24 cellular contexts compared by ENCODE assay signal in genomic region chr6:128500017-128500416, GRCh38. TPM values are rescaled to one million over a fixed set of nuclear protein-coding genes. Genes with fewer than 3 reads are reported as not detected.
DNase-seq lines count a peak whose midpoint lies in the region; ATAC-seq, FAIRE-seq and TF ChIP-seq lines count a peak whose summit lies in the region.
"Had no signal": no experiment of that assay in that cellular context is flagged by ENCODE, and none has a peak within 500 bp of the region (broad histone marks: within the 10 kb centered on the region; RNA-seq: fewer than 3 reads in every experiment).

No MANE protein-coding gene starts in this region.

- no peak overlapping the region for H2BK15ac ChIP-seq in IMR-90 (ENCODE audit: low read depth, low read length)

- no peak overlapping the region for H3K14ac ChIP-seq in IMR-90 (replicated peaks; ENCODE audit: low read depth, low read length)

- intact Hi-C loops in IMR-90 (cut with micrococcal nuclease) = no loop called here
- intact Hi-C loops in HepG2 (cut with micrococcal nuclease; ENCODE audit: unreplicated experiment) = no loop called here

- no peak overlapping the region for H3K4me3 Mint-ChIP-seq in chondrocyte (ENCODE audit: unreplicated experiment)
- H3K4me3 Mint-ChIP-seq: activated naive CD4-positive, alpha-beta T cell treated with anti-CD3 and anti-CD28 coated beads for 36 hours; CD8-positive, alpha-beta memory T cell; natural killer cell had no signal

- H2AFZ ChIP-seq in IMR-90 (replicated peaks; ENCODE audit: low read length, poor library complexity) (no peak overlapping the region), HepG2 (ENCODE audit: low read length) (no peak overlapping the region)

- no peak for TF ChIP-seq POLR2A in A549 (IDR thresholded peaks at IDR 0.05; ENCODE audit: low read length)
- no peak for TF ChIP-seq POLR2A in IMR-90 (IDR thresholded peaks at IDR 0.05; ENCODE audit: low read depth, low read length)
- TF ChIP-seq POLR2A in HepG2 (IDR thresholded peaks at IDR 0.05; ENCODE audit: insufficient read depth in 1 of 2, low read depth in 2 of 2, low read length in 2 of 2) = no peak

- H4K91ac ChIP-seq in IMR-90 (ENCODE audit: insufficient read depth, low read depth, low read length) = no peak overlapping the region

- no peak overlapping the region for H2AK9ac ChIP-seq in IMR-90 (replicated peaks; ENCODE audit: low read depth, low read length, poor library complexity)

- H3K36me3 Mint-ChIP-seq in chondrocyte (ENCODE audit: low read depth) = no peaks in the 10 kb centered on the region
- H3K36me3 Mint-ChIP-seq: CD8-positive, alpha-beta memory T cell; natural killer cell had no signal

- POLR2A ChIA-PET in A549 (lab: Yijun Ruan, JAX) = no interaction called here
- POLR2A ChIA-PET in IMR-90 (lab: Charles Lee; ENCODE audit: unreplicated experiment) = no interaction called here
- POLR2A ChIA-PET in HepG2 (lab: Yijun Ruan, JAX) = interaction anchor here (0.8 to 5.3 kb wide), 7 partner anchors 9 to 1233 kb away, joined by 3 to 63 read pairs (median 5); partner anchors contain the start of genes PTPRK and RNF146

- H3K4me1 ChIP-seq in A549 = peaks cover 71% of the 10 kb centered on the region
- peaks cover 12% of the 10 kb centered on the region for H3K4me1 ChIP-seq in IMR-90 (ENCODE audit: control insufficient read depth, insufficient read depth, low read length)
- H3K4me1 ChIP-seq in HepG2 (ENCODE audit: insufficient read depth, low read length) = peaks cover 100% of the 10 kb centered on the region
- H3K4me1 ChIP-seq: prostate gland had no signal

- H2BK120ac ChIP-seq in IMR-90 (ENCODE audit: low read depth, low read length) = no peak overlapping the region

- no peaks in the 10 kb centered on the region for H3K27me3 Mint-ChIP-seq in chondrocyte (ENCODE audit: low read depth)

- TF ChIP-seq EP300 in A549 (IDR thresholded peaks at IDR 0.05) = no peak
- no peak; a peak in 1 of 4 replicates for TF ChIP-seq EP300 in HepG2 (IDR thresholded peaks at IDR 0.05; ENCODE audit: low read depth in 2 of 2, low read length in 2 of 2)
- no peak for TF ChIP-seq EP300 in HepG2 (CRISPR knock-in tag; IDR thresholded peaks at IDR 0.05; ENCODE audit: borderline replicate concordance)

- dilution Hi-C loops in IMR-90 (cut with HindIII; ENCODE audit: low sequenced_read_pairs, unreplicated experiment) = no loop called here

- no peak overlapping the region for H2BK20ac ChIP-seq in IMR-90 (ENCODE audit: low read depth, low read length)

- no peak overlapping the region for H3K56ac ChIP-seq in IMR-90 (ENCODE audit: extremely low read depth, insufficient read depth, low read length)

- H3K27ac Mint-ChIP-seq in chondrocyte (ENCODE audit: unreplicated experiment) = peak overlapping the region; percentile 82
- H3K27ac Mint-ChIP-seq: activated naive CD4-positive, alpha-beta T cell treated with anti-CD3 and anti-CD28 coated beads for 36 hours; CD8-positive, alpha-beta memory T cell; natural killer cell had no signal

- no peaks in the 10 kb centered on the region for H3K27me3 ChIP-seq in IMR-90 (ENCODE audit: control insufficient read depth, insufficient read depth, low read length)
- no peaks in the 10 kb centered on the region for H3K27me3 ChIP-seq in HepG2 (ENCODE audit: control insufficient read depth in 1 of 2, insufficient read depth in 2 of 2, low read length in 2 of 2)
- H3K27me3 ChIP-seq: brain microvascular endothelial cell had no signal

- no peaks in the 10 kb centered on the region for H3K9me3 Mint-ChIP-seq in chondrocyte (ENCODE audit: low read depth)
- H3K9me3 Mint-ChIP-seq: activated naive CD4-positive, alpha-beta T cell treated with anti-CD3 and anti-CD28 coated beads for 36 hours; CD8-positive, alpha-beta memory T cell; natural killer cell had no signal

- peaks cover 45 to 55% of the 10 kb centered on the region in 2 experiments for H3K79me1 ChIP-seq in IMR-90 (ENCODE audit: low read depth in 1 of 2, low read length in 2 of 2)

- H4K20me1 ChIP-seq in IMR-90 (ENCODE audit: insufficient read depth, low read length) (peaks cover 55% of the 10 kb centered on the region; the same call in 1 of the 2 replicates), HepG2 (ENCODE audit: insufficient read depth, low read length) (no peaks in the 10 kb centered on the region)

- H3K18ac ChIP-seq in IMR-90 (ENCODE audit: low read depth, low read length) = no peak overlapping the region

- DNase-seq in A549 (ENCODE audit: low read depth in 1 of 2, low spot score in 1 of 2) (peak in 1 of 2 experiments; percentile 45), IMR-90 (peak; percentile 24), chondrocyte (ENCODE audit: low spot score) (no peak), HepG2 (ENCODE audit: low spot score) (peak; percentile 41), H4 (ENCODE audit: low spot score) (no peak), amniotic stem cell (lab: John Stamatoyannopoulos, UW) (no peak), NCI-H2227 (lab: John Stamatoyannopoulos, UW; ENCODE audit: unreplicated experiment) (no peak), D721Med (ENCODE audit: insufficient read length, low spot score) (no peak)
- DNase-seq: activated CD4-positive, alpha-beta T cell treated with anti-CD3 and anti-CD28 coated beads for 48 hours; activated naive CD4-positive, alpha-beta T cell treated with anti-CD3 and anti-CD28 coated beads for 36 hours; brain microvascular endothelial cell; CD8-positive, alpha-beta memory T cell; hypothalamus; Karpas-422; left ventricle myocardium inferior; natural killer cell; NCI-H1417 treated with DMSO at 0.1 percent for 48 hours; NCI-H446; stimulated activated CD4-positive, alpha-beta T cell treated with anti-CD3 and anti-CD28 coated beads, Interleukin-15, amount 100 ng/mL, for 24 hours; stimulated activated naive CD8-positive, alpha-beta T cell treated with anti-CD3 and anti-CD28 coated beads, Interleukin-15, Interleukin-2, amounts not matched to agents 100 U/mL and 50 U/mL, for 24 hours; T-helper 9 cell had no signal

- no peak for TF ChIP-seq CTCF in A549 (IDR thresholded peaks at IDR 0.05)
- TF ChIP-seq CTCF in IMR-90 (conservative IDR thresholded peaks at IDR 0.05; ENCODE audit: low read depth, low read length) = no peak
- TF ChIP-seq CTCF in chondrocyte (IDR thresholded peaks at IDR 0.05) = no peak
- no peak for TF ChIP-seq CTCF in HepG2 (CRISPR knock-in tag; IDR thresholded peaks at IDR 0.05)
- no peak for TF ChIP-seq CTCF in D721Med (IDR thresholded peaks at IDR 0.05; ENCODE audit: insufficient read depth, missing control alignments)

- no peak overlapping the region for H3K23ac ChIP-seq in IMR-90 (ENCODE audit: low read depth, low read length)

- peaks cover 98% of the 10 kb centered on the region for H3K79me2 ChIP-seq in HepG2 (ENCODE audit: insufficient read depth, low read length)

- FAIRE-seq in A549 (lab: Jason Lieb, UNC) = no peak
- no peak for FAIRE-seq in HepG2 (lab: Jason Lieb, UNC)
- FAIRE-seq in D721Med (lab: Jason Lieb, UNC) = no peak
- FAIRE-seq: GM12878 had no signal

- TF ChIP-seq RAD21 in A549 (conservative IDR thresholded peaks at IDR 0.05 in 1 of 2, IDR thresholded peaks at IDR 0.05 in 1 of 2) (no peak), IMR-90 (IDR thresholded peaks at IDR 0.05; ENCODE audit: low read length) (no peak), HepG2 (CRISPR knock-in tag; IDR thresholded peaks at IDR 0.05) (no peak)

- no peak overlapping the region for H4K8ac ChIP-seq in IMR-90 (ENCODE audit: low read depth in 2 of 2, low read length in 2 of 2)

- ATAC-seq in A549 = peak; percentile 56 to 69; a peak in 5 of 6 replicates
- no peak for ATAC-seq in IMR-90 (ENCODE audit: low read depth)
- no peak for ATAC-seq in HepG2
- ATAC-seq: GM12878; natural killer cell; stimulated activated naive CD8-positive, alpha-beta T cell treated with anti-CD3 and anti-CD28 coated beads, Interleukin-15, Interleukin-2, amounts not matched to agents 100 U/mL and 50 U/mL, for 24 hours had no signal

- no TSS peak for BruUV-seq in IMR-90 (replicated peaks; lab: Mats Ljungman, UMichigan)
- BruUV-seq in HepG2 (replicated peaks; lab: Mats Ljungman, UMichigan) = no TSS peak

- H3K4me1 Mint-ChIP-seq in chondrocyte (ENCODE audit: low read depth) = peaks cover 65% of the 10 kb centered on the region
- H3K4me1 Mint-ChIP-seq: CD8-positive, alpha-beta memory T cell; natural killer cell had no signal

- no peak overlapping the region for H3K4me3 ChIP-seq in A549
- H3K4me3 ChIP-seq in IMR-90 (ENCODE audit: insufficient read depth, low read depth, low read length) = no peak overlapping the region
- no peak overlapping the region; a peak in 1 of 6 replicates for H3K4me3 ChIP-seq in HepG2 (replicated peaks in 1 of 3; ENCODE audit: insufficient read depth in 1 of 3, low read depth in 2 of 3, low read length in 3 of 3)
- H3K4me3 ChIP-seq: GM12878, left ventricle myocardium inferior, prostate gland had no signal

- in situ Hi-C loops in IMR-90 (cut with MboI; ENCODE audit: low sequenced_read_pairs) (loop anchor here (10.0 kb wide), 1 partner anchor 155 kb away; no protein-coding TSS in a partner anchor), HepG2 (cut with HindIII; ENCODE audit: extremely low pct_ligation_motif_present, low pct_unique_long_range_greater_than_20kb) (no loop called here)

- H3K4me2 ChIP-seq in A549 (peak overlapping the region; percentile 73), IMR-90 (ENCODE audit: low read depth, low read length) (no peak overlapping the region), HepG2 (ENCODE audit: low read depth, low read length) (peak overlapping the region; percentile 68)

- H3K9me3 ChIP-seq in A549 (no peaks in the 10 kb centered on the region), IMR-90 (ENCODE audit: control insufficient read depth, insufficient read depth, low read length) (no peaks in the 10 kb centered on the region), HepG2 (ENCODE audit: low read length) (no peaks in the 10 kb centered on the region)
- H3K9me3 ChIP-seq: left ventricle myocardium inferior, prostate gland had no signal

- H2AK5ac ChIP-seq in IMR-90 (ENCODE audit: low read depth, low read length) = no peak overlapping the region

- H4K5ac ChIP-seq in IMR-90 (ENCODE audit: low read depth, low read length) = no peak overlapping the region

- no peak overlapping the region for H3K4ac ChIP-seq in IMR-90 (ENCODE audit: low read depth, low read length)

- H3K9me1 ChIP-seq in IMR-90 (ENCODE audit: insufficient read depth, low read length) = peaks cover 16% of the 10 kb centered on the region

- no peak overlapping the region for H2BK5ac ChIP-seq in IMR-90 (ENCODE audit: low read depth, low read length, poor library complexity, severe bottlenecking)

- H3K27ac ChIP-seq in A549 (peak overlapping the region; percentile 60 to 74), IMR-90 (ENCODE audit: insufficient read depth, low read length) (no peak overlapping the region), HepG2 (ENCODE audit: extremely low read length, insufficient read depth, low read length) (peak overlapping the region; percentile 91)
- H3K27ac ChIP-seq: brain microvascular endothelial cell, left ventricle myocardium inferior, prostate gland had no signal

- H3K36me3 ChIP-seq in IMR-90 (ENCODE audit: control insufficient read depth, insufficient read depth, low read length) (peaks cover 4% of the 10 kb centered on the region; the same call in 1 of the 2 replicates), HepG2 (replicated peaks in 1 of 2; ENCODE audit: control insufficient read depth in 1 of 2, insufficient read depth in 2 of 2, low read length in 2 of 2) (no peaks in the 10 kb centered on the region; a peak in 2 of 5 replicates)
- H3K36me3 ChIP-seq: brain microvascular endothelial cell, left ventricle myocardium inferior, prostate gland had no signal

- H3K9ac ChIP-seq in IMR-90 (ENCODE audit: low read depth, low read length) (no peak overlapping the region), HepG2 (ENCODE audit: insufficient read depth, low read depth, low read length) (peak overlapping the region; percentile 65; the same call in 1 of the 2 replicates)

- CTCF ChIA-PET in A549 (lab: Yijun Ruan, JAX) = interaction anchor here (1.5 kb wide), 1 partner anchor 20 kb away, joined by 3 read pairs; the partner anchor contains the start of gene PTPRK
- CTCF ChIA-PET in IMR-90 (lab: Yijun Ruan, JAX) = no interaction called here
- CTCF ChIA-PET in HepG2 (lab: Yijun Ruan, JAX; ENCODE audit: low intra/inter-chr PET ratio, low total read pairs) = no interaction called here

RNA-seq across cellular contexts. Expression of gene PTPRK, which starts 20.4 kb away (rescaled TPM):
- 16.1 and 33.9 TPM in 2 replicates for polyA plus RNA-seq in A549 (2011; rRNA removed)
- 3.6 and 3.9 TPM in 2 replicates for polyA plus RNA-seq in A549 (2012; cell fraction: cytosol; rRNA removed)
- polyA plus RNA-seq in A549 (2012; cell fraction: nucleus; rRNA removed) = 7.0 and 8.8 TPM in 2 replicates
- 11.1 to 15.2 TPM (median 14.4 TPM) in 3 replicates for polyA plus RNA-seq in A549 (2017; fragmentation: RNase III; extraction: RNeasy Plus Mini Kit Qiagen cat#74134 plus additional on column Dnase treatment)
- polyA minus RNA-seq in A549 (2011; rRNA and poly(A)+ RNA removed) = 42.1 and 47.4 TPM in 2 replicates
- 66.1 and 80.8 TPM in 2 replicates for total RNA-seq in IMR-90 (2012; rRNA removed)
- 14.1 and 18.0 TPM in 2 replicates for polyA plus RNA-seq in IMR-90 (2012; rRNA removed)
- polyA plus RNA-seq in IMR-90 (2012; cell fraction: cytosol; rRNA removed) = 7.3 and 16.2 TPM in 2 replicates
- 3.5 and 12.9 TPM in 2 replicates for polyA plus RNA-seq in IMR-90 (2012; cell fraction: nucleus; rRNA removed; ENCODE audit: low replicate concordance)
- total RNA-seq in chondrocyte = 63.3 to 69.9 TPM (median 67.0 TPM) in 3 replicates
- 52.4 and 98.3 TPM in 2 replicates for total RNA-seq in HepG2 (2016; rRNA removed; fragmentation: Illumina TruSeq; extraction: Trizol)
- 29.7 and 32.9 TPM in 2 replicates for total RNA-seq in HepG2 (2016; cell fraction: cytosol; rRNA removed; fragmentation: Illumina TruSeq; extraction: Trizol; ENCODE audit: low read depth)
- total RNA-seq in HepG2 (2016; cell fraction: insoluble cytoplasmic fraction; rRNA removed; fragmentation: Illumina TruSeq; extraction: Trizol) = 47.0 and 86.4 TPM in 2 replicates
- 36.9 and 39.5 TPM in 2 replicates for total RNA-seq in HepG2 (2016; cell fraction: membrane; rRNA removed; fragmentation: Illumina TruSeq; extraction: Trizol)
- 243 and 259 TPM in 2 replicates for total RNA-seq in HepG2 (2016; cell fraction: nucleus; rRNA removed; fragmentation: Illumina TruSeq; extraction: Trizol)
- 40.0 and 43.6 TPM in 2 replicates for polyA plus RNA-seq in HepG2 (2011; rRNA removed)
- 26.4 and 36.1 TPM in 2 replicates for polyA plus RNA-seq in HepG2 (2011; cell fraction: cytosol; rRNA removed)
- 57.3 and 62.4 TPM in 2 replicates for polyA plus RNA-seq in HepG2 (2011; cell fraction: nucleus; rRNA removed)
- 74.2 and 81.5 TPM in 2 replicates for polyA plus RNA-seq in HepG2 (2012)
- polyA plus RNA-seq in HepG2 (2016; cell fraction: cytosol; fragmentation: Illumina TruSeq; extraction: Trizol; ENCODE audit: low read depth) = 14.1 and 16.7 TPM in 2 replicates
- 36.4 and 38.2 TPM in 2 replicates for polyA plus RNA-seq in HepG2 (2016; cell fraction: insoluble cytoplasmic fraction; fragmentation: Illumina TruSeq; extraction: Trizol; ENCODE audit: low read depth)
- polyA plus RNA-seq in HepG2 (2016; cell fraction: membrane; fragmentation: Illumina TruSeq; extraction: Trizol; ENCODE audit: low read depth) = 17.6 and 19.0 TPM in 2 replicates
- 68.4 and 81.3 TPM in 2 replicates for polyA plus RNA-seq in HepG2 (2016; cell fraction: nucleus; fragmentation: Illumina TruSeq; extraction: Trizol; ENCODE audit: insufficient read depth, low read depth)
- 19.5 and 154 TPM in 2 replicates for polyA minus RNA-seq in HepG2 (2011; rRNA and poly(A)+ RNA removed; ENCODE audit: low replicate concordance)
- polyA minus RNA-seq in HepG2 (2011; cell fraction: cytosol; rRNA and poly(A)+ RNA removed) = 69.6 and 97.5 TPM in 2 replicates
- 726 and 816 TPM in 2 replicates for polyA minus RNA-seq in HepG2 (2011; cell fraction: nucleus; rRNA and poly(A)+ RNA removed)
- 20.7 and 24.4 TPM in 2 replicates for total RNA-seq in H4 (2014; rRNA removed; shearing (Covaris generic))
- total RNA-seq: G401 had no signal

Comparison
In these comparisons a context has a peak if more than half of its experiments do, and no peak if none do; other contexts are left out.
1. ATAC-seq: peak in A549 (2 of 2); none in IMR-90 (single experiment) and HepG2 (single experiment).
2. DNase-seq: peak in IMR-90 (single experiment) and HepG2 (single experiment); none in chondrocyte (single experiment), H4 (single experiment), amniotic stem cell (single experiment), NCI-H2227 (single experiment) and D721Med (single experiment).